ENCODE assay signal across 22 cellular contexts in genomic region chr16:10226672-10227306, GRCh38. TPM values are rescaled to one million over a fixed set of nuclear protein-coding genes. Genes with fewer than 3 reads are reported as not detected.
DNase-seq lines count a peak whose midpoint lies in the region; ATAC-seq and TF ChIP-seq lines count a peak whose summit lies in the region.
"Had no signal": no experiment of that assay in that cellular context is flagged by ENCODE, and none has a peak within 500 bp of the region (broad histone marks: within the 10 kb centered on the region; RNA-seq: fewer than 3 reads in every experiment).

No MANE protein-coding gene starts in this region.

- H3K4me1 Mint-ChIP-seq in nephron progenitor cell: peaks cover 58% of the 10 kb centered on the region

- TF ChIP-seq CTCF in nephron progenitor cell (IDR thresholded peaks at IDR 0.05) (no peak), OCI-LY7 (conservative IDR thresholded peaks at IDR 0.05; ENCODE audit: low read length) (no peak)

- peak overlapping the region; percentile 5 for H3K27ac Mint-ChIP-seq in nephron progenitor cell
- H3K27ac Mint-ChIP-seq: CD8-positive, alpha-beta T cell had no signal

- H3K9me3 Mint-ChIP-seq in nephron progenitor cell: peaks cover 10% of the 10 kb centered on the region

- ATAC-seq in HG02571 (IDR thresholded peaks at IDR 0.05; ENCODE audit: unreplicated experiment): no peak
- ATAC-seq: CD8-positive, alpha-beta T cell; Panc1 had no signal

- H3K36me3 ChIP-seq in OCI-LY7 (ENCODE audit: insufficient read depth, low read length): no peaks in the 10 kb centered on the region

- BruUV-seq in OCI-LY7 (replicated peaks; lab: Mats Ljungman, UMichigan): no TSS peak

- POLR2A ChIA-PET in OCI-LY7 (lab: Charles Lee): interaction anchor here (0.7 kb wide), 1 partner anchor 11 kb away, joined by 3 read pairs; no protein-coding TSS in a partner anchor

- no peaks in the 10 kb centered on the region for H3K79me2 ChIP-seq in OCI-LY7 (ENCODE audit: insufficient read depth, low read depth, low read length)

- peak overlapping the region; percentile 41 for H3K4me3 Mint-ChIP-seq in nephron progenitor cell
- H3K4me3 Mint-ChIP-seq: CD8-positive, alpha-beta T cell had no signal

- peak; percentile 26 for DNase-seq in NCI-H82 (lab: John Stamatoyannopoulos, UW)
- DNase-seq in NCI-H82 treated with DMSO at 0.1 percent for 48 hours (lab: John Stamatoyannopoulos, UW; ENCODE audit: unreplicated experiment): no peak
- peak; percentile 21 for DNase-seq in NCI-H1694 treated with DMSO at 0.1 percent for 48 hours (lab: John Stamatoyannopoulos, UW)
- DNase-seq in nephron progenitor cell: peak; percentile 27
- DNase-seq in dermis blood vessel endothelial cell: no peak
- DNase-seq in OCI-LY7 (ENCODE audit: low spot score): no peak
- DNase-seq: Caco-2; CD8-positive, alpha-beta T cell; Kasumi-1; NCI-H1092 treated with DMSO at 0.1 percent for 48 hours; NCI-H1436; NCI-H1930; NCI-H2107; NCI-H446 treated with DMSO at 0.1 percent for 48 hours; NCI-H526; SHP77 had no signal

- H2AFZ ChIP-seq in OCI-LY7 (ENCODE audit: low read length): no peak overlapping the region

- H4K20me1 ChIP-seq in OCI-LY7 (ENCODE audit: insufficient read depth, low read length): no peaks in the 10 kb centered on the region

- no peaks in the 10 kb centered on the region for H3K4me1 ChIP-seq in OCI-LY7 (ENCODE audit: insufficient read depth, low read length, poor library complexity, severe bottlenecking)
- H3K4me1 ChIP-seq: Caco-2 had no signal

- intact Hi-C loops in OCI-LY7 (cut with micrococcal nuclease; ENCODE audit: unreplicated experiment): no loop called here

- H3K4me3 ChIP-seq in OCI-LY7 (ENCODE audit: low read depth, low read length, poor library complexity, severe bottlenecking): no peak overlapping the region

- H3K27me3 Mint-ChIP-seq in nephron progenitor cell (ENCODE audit: low read depth, poor library complexity): peaks cover 9% of the 10 kb centered on the region

- no peak overlapping the region for H3K4me2 ChIP-seq in OCI-LY7 (ENCODE audit: low read length)

- H3K36me3 Mint-ChIP-seq in nephron progenitor cell (ENCODE audit: low read depth): peaks cover 2% of the 10 kb centered on the region
- H3K36me3 Mint-ChIP-seq: CD8-positive, alpha-beta T cell had no signal

- H3K27ac ChIP-seq in OCI-LY7 (ENCODE audit: low read depth, low read length, poor library complexity, severe bottlenecking): no peak overlapping the region
- H3K27ac ChIP-seq: C4-2B, HL-60, RWPE1 had no signal

- H3K9me3 ChIP-seq in OCI-LY7 (ENCODE audit: low read length): no peaks in the 10 kb centered on the region
- H3K9me3 ChIP-seq: Caco-2 had no signal

- no peaks in the 10 kb centered on the region for H3K9me2 ChIP-seq in OCI-LY7 (ENCODE audit: insufficient read depth, low read length)

- CTCF ChIA-PET in OCI-LY7 (lab: Charles Lee; ENCODE audit: unreplicated experiment): no interaction called here

RNA-seq across cellular contexts. Expression of gene GRIN2A, which starts 44.6 kb away (rescaled TPM):
- total RNA-seq in dermis blood vessel endothelial cell (not detected in 2 replicates), OCI-LY7 (2022) (not detected in 2 replicates)
- total RNA-seq in OCI-LY7 (2014; rRNA removed; shearing (Covaris generic)): not detected in 2 replicates
- total RNA-seq: CD8-positive, alpha-beta T cell; G401 had no signal

Comparison
In these comparisons a context has a peak if more than half of its experiments do, and no peak if none do; other contexts are left out.
1. DNase-seq: peak in NCI-H82 (single experiment), NCI-H1694 treated with DMSO at 0.1 percent for 48 hours (single experiment) and nephron progenitor cell (single experiment); none in NCI-H82 treated with DMSO at 0.1 percent for 48 hours (single experiment), dermis blood vessel endothelial cell (single experiment) and OCI-LY7 (single experiment).